Comparison of ENCODE assay signal across 17 cellular contexts in genomic region chr18:62571648-62572047, GRCh38.
"Had no signal": no experiment of that assay in that cellular context is flagged by ENCODE, and none has a peak within 500 bp of the region (broad histone marks: within the 10 kb centered on the region; RNA-seq: fewer than 3 reads in every experiment).

No MANE protein-coding gene starts in this region.

- ATAC-seq: naive thymus-derived CD8-positive, alpha-beta T cell; stimulated activated naive B cell treated with anti-CD40 and anti-IgM and Interleukin-4, amounts not matched to agents 10 μg/mL and 1 μg/mL and 100 μg/mL, for 72 hours had no signal

- H3K4me3 Mint-ChIP-seq: activated naive CD4-positive, alpha-beta T cell treated with anti-CD3 and anti-CD28 coated beads, Interleukin-2, amount 50 U/mL, for 24 hours; brain; naive thymus-derived CD8-positive, alpha-beta T cell; stimulated activated naive B cell treated with anti-CD40 and anti-IgM and Interleukin-4, amounts not matched to agents 10 μg/mL and 1 μg/mL and 100 μg/mL, for 72 hours had no signal

- H3K27ac Mint-ChIP-seq: activated naive CD4-positive, alpha-beta T cell treated with anti-CD3 and anti-CD28 coated beads, Interleukin-2, amount 50 U/mL, for 24 hours; stimulated activated naive B cell treated with anti-CD40 and anti-IgM and Interleukin-4, amounts not matched to agents 10 μg/mL and 1 μg/mL and 100 μg/mL, for 72 hours had no signal

- H3K27ac ChIP-seq: left ventricle myocardium inferior, tibial nerve, vagina had no signal

- H3K27me3 ChIP-seq: tibial nerve, vagina had no signal

- H3K9me3 Mint-ChIP-seq: activated naive CD4-positive, alpha-beta T cell treated with anti-CD3 and anti-CD28 coated beads, Interleukin-2, amount 50 U/mL, for 24 hours; naive thymus-derived CD8-positive, alpha-beta T cell; stimulated activated naive B cell treated with anti-CD40 and anti-IgM and Interleukin-4, amounts not matched to agents 10 μg/mL and 1 μg/mL and 100 μg/mL, for 72 hours had no signal

- H3K4me1 ChIP-seq: left ventricle myocardium inferior, tibial nerve, vagina had no signal

- H3K27me3 Mint-ChIP-seq: activated naive CD4-positive, alpha-beta T cell treated with anti-CD3 and anti-CD28 coated beads, Interleukin-2, amount 50 U/mL, for 24 hours; brain; naive thymus-derived CD8-positive, alpha-beta T cell; stimulated activated naive B cell treated with anti-CD40 and anti-IgM and Interleukin-4, amounts not matched to agents 10 μg/mL and 1 μg/mL and 100 μg/mL, for 72 hours had no signal

- DNase-seq: activated CD4-positive, alpha-beta T cell treated with anti-CD3 and anti-CD28 coated beads, Interleukin-2, amount 50 U/mL, for 48 hours; activated effector memory CD4-positive, alpha-beta T cell treated with Interleukin-2 at 50 U/mL for 16 hours; amygdala; effector CD8-positive, alpha-beta T cell; foreskin fibroblast; hippocampal formation; left ventricle myocardium inferior; mesenchymal stem cell; naive thymus-derived CD8-positive, alpha-beta T cell; posterior cingulate gyrus; stimulated activated CD4-positive, alpha-beta T cell treated with anti-CD3 and anti-CD28 coated beads, Interleukin-2, amount 100 ng/mL, for 48 hours; stimulated activated naive B cell treated with anti-CD40 and anti-IgM and Interleukin-4, amounts not matched to agents 10 μg/mL and 1 μg/mL and 100 μg/mL, for 72 hours; substantia nigra had no signal

- H3K4me3 ChIP-seq: left ventricle myocardium inferior, tibial nerve, vagina had no signal

- H3K9me3 ChIP-seq: left ventricle myocardium inferior, tibial nerve, vagina had no signal
